8 cellular contexts compared by ENCODE assay signal in the genomic region with DNA sequence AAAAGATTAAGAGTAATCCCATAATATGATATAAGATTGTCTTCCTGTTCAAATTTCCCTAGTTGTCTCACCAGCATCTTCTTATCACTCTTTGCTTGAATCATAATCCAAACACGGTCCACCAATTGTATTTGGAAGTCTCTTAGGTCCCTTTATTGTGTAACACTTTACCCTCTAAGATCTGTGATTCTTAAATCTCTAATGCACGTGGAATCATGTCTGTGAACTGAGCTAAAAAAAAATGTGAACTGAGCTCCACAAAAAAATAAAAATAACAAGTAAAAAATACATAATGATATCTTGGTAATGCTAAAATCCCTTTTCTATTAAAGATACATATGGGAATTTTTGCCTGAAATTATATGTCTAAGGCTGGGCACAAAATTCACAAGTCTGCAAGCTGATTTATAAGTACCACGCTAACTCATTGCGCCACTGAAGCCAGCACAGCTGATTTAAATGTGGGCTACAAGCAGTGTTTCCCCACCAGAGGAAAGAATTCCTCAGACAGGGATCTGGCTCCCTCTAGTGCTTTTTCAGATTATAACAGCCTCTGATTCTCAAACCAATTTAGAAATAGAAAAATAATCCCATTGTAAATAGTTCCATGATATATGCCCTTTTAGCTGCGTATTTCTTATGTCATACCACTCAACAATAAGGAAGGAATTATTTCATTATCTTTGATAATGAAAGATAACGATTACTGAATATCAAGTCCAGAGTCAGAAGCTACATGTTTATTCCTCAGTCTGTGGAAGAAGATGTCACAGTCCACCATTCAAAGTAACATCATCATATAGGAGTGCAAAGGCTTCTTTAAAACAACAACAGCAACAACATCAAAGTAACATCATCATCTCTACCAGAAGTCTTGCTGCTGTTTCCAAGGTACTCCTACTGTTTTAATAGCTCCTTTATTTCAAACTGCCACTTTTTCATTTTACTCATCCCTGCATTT.
DNase-seq lines count a peak whose midpoint lies in the region; ATAC-seq lines count a peak whose summit lies in the region.

No MANE protein-coding gene starts in this region.

- ATAC-seq in GM19455 (IDR thresholded peaks at IDR 0.05; ENCODE audit: unreplicated experiment) (peak; percentile 67), HG03521 (IDR thresholded peaks at IDR 0.05; ENCODE audit: unreplicated experiment) (peak; percentile 59)

- DNase-seq in DMS53 (lab: John Stamatoyannopoulos, UW) (peak; percentile 47), NCI-H526 (lab: John Stamatoyannopoulos, UW) (peak; percentile 55 to 88), fibroblast of the conjunctiva (ENCODE audit: low read depth) (peak; percentile 75), non-pigmented ciliary epithelial cell (ENCODE audit: low read depth) (peak; percentile 49)
- DNase-seq in activated CD4-positive, alpha-beta T cell treated with anti-CD3 and anti-CD28 coated beads, Interleukin-2, amount 50 U/mL, for 1 hour, result peak; percentile 11
- no peak for DNase-seq in activated CD4-positive, CD25-positive, alpha-beta regulatory T cell treated with anti-CD3 and anti-CD28 coated beads, Interleukin-2, amount 50 U/mL, for 72 hours
